ENCODE assay signal across 8 cellular contexts in the genomic region with DNA sequence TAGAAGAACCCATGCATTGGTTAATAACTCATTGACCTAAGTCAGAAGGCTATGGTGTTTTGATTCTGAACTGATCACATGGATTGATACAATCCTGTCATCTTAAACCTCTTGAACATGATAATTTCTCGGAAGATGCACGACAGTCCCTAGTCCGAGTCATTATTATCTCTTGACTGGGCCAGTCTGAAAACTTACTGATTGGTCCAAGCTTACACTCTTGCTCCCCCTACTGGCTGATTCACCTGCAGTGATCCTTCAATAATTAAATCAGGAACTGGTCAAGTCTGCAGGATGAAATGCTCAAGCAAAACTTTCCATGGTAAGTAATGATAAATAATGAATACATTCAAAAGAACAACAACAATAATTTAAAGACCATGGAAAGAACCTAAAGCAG.
DNase-seq lines count a peak whose midpoint lies in the region; ATAC-seq and TF ChIP-seq lines count a peak whose summit lies in the region.

No MANE protein-coding gene starts in this region.

- H3K4me3 ChIP-seq in Panc1 (ENCODE audit: low read depth in 2 of 2, low read length in 2 of 2) = no peak overlapping the region
- no peak overlapping the region for H3K4me3 ChIP-seq in epithelial cell of proximal tubule (ENCODE audit: low read depth, low read length)

- peak; percentile 15 to 82 (median 55) for DNase-seq in NCI-H1417 (lab: John Stamatoyannopoulos, UW)
- no peak for DNase-seq in NCI-H1417 treated with DMSO at 0.1 percent for 48 hours (lab: John Stamatoyannopoulos, UW)
- DNase-seq in HS-27A (ENCODE audit: low read depth) = peak; percentile 38
- DNase-seq in Panc1 (ENCODE audit: low read depth, low spot score) = peak; percentile 18
- no peak for DNase-seq in epithelial cell of proximal tubule (ENCODE audit: low read depth)
- no peak for DNase-seq in DMS79 treated with DMSO at 0.1 percent for 48 hours (lab: John Stamatoyannopoulos, UW)

- BruUV-seq in Panc1 (replicated peaks; lab: Mats Ljungman, UMichigan) = no TSS peak

- in situ Hi-C loops in Panc1 (cut with HindIII; ENCODE audit: low pct_unique_long_range_greater_than_20kb, low sequenced_read_pairs) = no loop called here

- TF ChIP-seq CTCF in Panc1 (IDR thresholded peaks at IDR 0.05) (peak; percentile 62), epithelial cell of proximal tubule (conservative IDR thresholded peaks at IDR 0.05; ENCODE audit: low read depth, low read length) (peak; percentile 97), nephron (IDR thresholded peaks at IDR 0.05; ENCODE audit: unreplicated experiment in 3 of 3) (peak; percentile 62 to 76 (median 75))

- POLR2A ChIA-PET in Panc1 (lab: Charles Lee) = no interaction called here

- no peak overlapping the region for H3K27ac Mint-ChIP-seq in nephron

- H3K36me3 Mint-ChIP-seq in nephron (ENCODE audit: low read depth) = no peaks in the 10 kb centered on the region

- intact Hi-C loops in Panc1 (cut with micrococcal nuclease; ENCODE audit: unreplicated experiment) = no loop called here

- H3K4me3 Mint-ChIP-seq in nephron = no peak overlapping the region

- no peaks in the 10 kb centered on the region for H3K9me3 ChIP-seq in Panc1 (ENCODE audit: control insufficient read depth, insufficient read depth, low read depth, low read length)

- peaks cover 3% of the 10 kb centered on the region for H3K4me1 Mint-ChIP-seq in nephron

- H3K36me3 ChIP-seq in Panc1 (ENCODE audit: control insufficient read depth, insufficient read depth, low read length) = no peaks in the 10 kb centered on the region; the same call in 1 of the 2 replicates

- ATAC-seq in GM19452 (IDR thresholded peaks at IDR 0.05; ENCODE audit: unreplicated experiment) (peak; percentile 84), Panc1 (no peak)

- no peaks in the 10 kb centered on the region for H3K27me3 ChIP-seq in Panc1 (ENCODE audit: control insufficient read depth, insufficient read depth, low read length)

- H3K27me3 Mint-ChIP-seq in nephron (ENCODE audit: low read depth) = no peaks in the 10 kb centered on the region

- no peaks in the 10 kb centered on the region for H3K9me3 Mint-ChIP-seq in nephron

- CTCF ChIA-PET in Panc1 (lab: Charles Lee) = interaction anchor here (0.6 kb wide), 1 partner anchor 291 kb away, joined by 3 read pairs; no protein-coding TSS in a partner anchor

- no peak overlapping the region for H3K27ac ChIP-seq in Panc1 (ENCODE audit: low read length)

- H3K4me1 ChIP-seq in Panc1 (ENCODE audit: control insufficient read depth, insufficient read depth, low read length) = no peaks in the 10 kb centered on the region

Comparison
In these comparisons a context has a peak if more than half of its experiments do, and no peak if none do; other contexts are left out.
1. DNase-seq: peak in NCI-H1417 (3 of 3), HS-27A (single experiment) and Panc1 (single experiment); none in NCI-H1417 treated with DMSO at 0.1 percent for 48 hours (single experiment), epithelial cell of proximal tubule (single experiment) and DMS79 treated with DMSO at 0.1 percent for 48 hours (single experiment).
2. Peak in every context shown above with its lines, with median percentiles within 50 percentile points of each other: CTCF ChIP-seq.